In the genomic region with DNA sequence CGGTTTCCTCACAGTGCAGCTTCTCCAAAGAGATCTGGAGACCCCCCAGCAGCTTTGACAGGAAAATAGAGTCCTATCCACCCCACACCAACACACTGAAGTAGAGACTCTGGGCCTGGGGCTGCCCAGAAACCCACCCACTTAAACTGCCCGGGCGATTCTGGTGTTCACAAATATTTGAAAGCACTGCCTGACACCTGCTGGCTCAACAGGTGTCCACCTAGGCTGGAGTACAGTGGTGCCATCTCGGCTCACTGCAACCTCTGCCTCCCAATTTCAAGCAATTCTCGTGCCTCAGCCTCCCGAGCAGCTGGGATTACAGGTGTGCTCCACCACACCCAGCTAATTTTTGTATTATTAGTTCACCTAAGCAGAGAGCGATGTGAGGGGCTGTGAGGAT, we compare ENCODE assay signal across 20 cellular contexts. TPM values are rescaled to one million over a fixed set of nuclear protein-coding genes. Genes with fewer than 3 reads are reported as not detected.
A peak's percentile ranks its signal among the peaks of the same experiment; 100 is the strongest.
DNase-seq lines count a peak whose midpoint lies in the region; ATAC-seq, FAIRE-seq and TF ChIP-seq lines count a peak whose summit lies in the region.
"Had no signal": no experiment of that assay in that cellular context is flagged by ENCODE, and none has a peak within 500 bp of the region (broad histone marks: within the 10 kb centered on the region; RNA-seq: fewer than 3 reads in every experiment).

No MANE protein-coding gene starts in this region.

- 97% methylated on average over 5 of the region's 7 CpGs for WGBS in mesenchymal stem cell
- WGBS in psoas muscle, 3 donors = 92 to 95% (median 93%) methylated on average over 7 of the region's 7 CpGs

- H3K4me2 ChIP-seq in mesenchymal stem cell (ENCODE audit: low read length, poor library complexity, severe bottlenecking) (no peak overlapping the region), GM23338 (no peak overlapping the region)
- H3K4me2 ChIP-seq: A549; BLaER1 treated with 17β-estradiol and CSF1 and Interleukin-3, amounts not matched to agents 10 nM and 100 nM had no signal

- DNase-seq in mesenchymal stem cell (no peak), psoas muscle (no peak), GM19239 (ENCODE audit: insufficient read length, low spot score) (no peak), GM23338 (ENCODE audit: low spot score) (no peak)
- DNase-seq: 8988T; ACHN; AML-193; BE2C; Calu3; CD4-positive, alpha-beta memory T cell; COR-L47; DMS53; DMS79 treated with DMSO at 0.1 percent for 48 hours; GF-D8; HCEC 1CT had no signal

- H3K27me3 ChIP-seq in mesenchymal stem cell (ENCODE audit: control insufficient read depth in 1 of 2, insufficient read depth in 1 of 2, low read length in 2 of 2) (no peaks in the 10 kb centered on the region), psoas muscle (ENCODE audit: insufficient read depth in 3 of 3, low read length in 2 of 3) (no peaks in the 10 kb centered on the region), GM23338 (ENCODE audit: insufficient read depth) (peaks cover 9% of the 10 kb centered on the region)
- H3K27me3 ChIP-seq: BE2C had no signal

- H3K27ac ChIP-seq in HEK293 (ENCODE audit: extremely low read depth, low read depth, low read length) (no peak overlapping the region), mesenchymal stem cell (ENCODE audit: low read length, poor library complexity, severe bottlenecking) (no peak overlapping the region), psoas muscle (peak overlapping the region; percentile 36), GM23338 (ENCODE audit: low read depth) (no peak overlapping the region)
- H3K27ac ChIP-seq: A549; BLaER1 treated with 17β-estradiol and CSF1 and Interleukin-3, amounts not matched to agents 10 nM and 100 nM had no signal

- H3K27me3 Mint-ChIP-seq in GM23338 (ENCODE audit: insufficient read depth, low read depth, poor library complexity) = peaks cover 7% of the 10 kb centered on the region

- H4K20me1 ChIP-seq in GM23338 (replicated peaks; ENCODE audit: insufficient read depth) = peaks cover 3% of the 10 kb centered on the region; the same call in 1 of the 2 replicates

- H3F3A ChIP-seq in GM23338 (replicated peaks; ENCODE audit: low read depth) = no peaks in the 10 kb centered on the region

- H3K79me1 ChIP-seq in mesenchymal stem cell (replicated peaks; ENCODE audit: low read length, poor library complexity, severe bottlenecking) = peaks cover 49% of the 10 kb centered on the region

- no peak overlapping the region for H4K91ac ChIP-seq in mesenchymal stem cell (ENCODE audit: low read length)

- H3K27ac Mint-ChIP-seq in GM23338 = no peak overlapping the region
- H3K27ac Mint-ChIP-seq: CD4-positive, alpha-beta memory T cell had no signal

- H3K4me3 ChIP-seq in HEK293 (ENCODE audit: low read depth, low read length) (no peak overlapping the region), mesenchymal stem cell (ENCODE audit: insufficient read depth in 1 of 2, low read depth in 1 of 2, low read length in 2 of 2) (no peak overlapping the region), psoas muscle (no peak overlapping the region), GM23338 (no peak overlapping the region)
- H3K4me3 ChIP-seq: A549; BLaER1 treated with 17β-estradiol and CSF1 and Interleukin-3, amounts not matched to agents 10 nM and 100 nM had no signal

- 0 out of 2 replicates have a peak, but pooled peaks cover 5% of the 10 kb centered on the region for H3K79me2 ChIP-seq in GM23338 (replicated peaks; ENCODE audit: insufficient read depth)

- H3K4me1 ChIP-seq in HEK293 (ENCODE audit: control insufficient read depth, insufficient read depth, low read length) (peaks cover 6% of the 10 kb centered on the region; the same call in 1 of the 2 replicates), mesenchymal stem cell (ENCODE audit: control insufficient read depth, insufficient read depth, low read depth, low read length) (peaks cover 67% of the 10 kb centered on the region), psoas muscle (peaks cover 65% of the 10 kb centered on the region), GM23338 (ENCODE audit: insufficient read depth) (peaks cover 21% of the 10 kb centered on the region)
- H3K4me1 ChIP-seq: BE2C had no signal

- peaks cover 0 to 7% of the 10 kb centered on the region in 2 experiments; a peak in 1 of 3 replicates for H3K36me3 ChIP-seq in HEK293 (ENCODE audit: control insufficient read depth in 2 of 2, insufficient read depth in 1 of 2, low read length in 2 of 2)
- peaks cover 7 to 21% of the 10 kb centered on the region in 2 experiments for H3K36me3 ChIP-seq in mesenchymal stem cell (ENCODE audit: control insufficient read depth in 1 of 2, insufficient read depth in 2 of 2, low read depth in 1 of 2, low read length in 2 of 2)
- peaks cover 0 to 5% of the 10 kb centered on the region in 2 donors for H3K36me3 ChIP-seq in psoas muscle (ENCODE audit: insufficient read depth in 1 of 2, low read depth in 1 of 2)
- no peaks in the 10 kb centered on the region for H3K36me3 ChIP-seq in GM23338 (ENCODE audit: insufficient read depth)
- H3K36me3 ChIP-seq: BE2C had no signal

- no peak overlapping the region for H3K14ac ChIP-seq in mesenchymal stem cell (ENCODE audit: low read length in 2 of 2)

- H2BK5ac ChIP-seq in mesenchymal stem cell (ENCODE audit: low read depth, low read length, poor library complexity, severe bottlenecking) = no peak overlapping the region

- TF ChIP-seq CTCF in HEK293 (tag by site-specific recombination; IDR thresholded peaks at IDR 0.05) (no peak), psoas muscle (IDR thresholded peaks at IDR 0.05) (no peak), GM23338 (conservative IDR thresholded peaks at IDR 0.05; ENCODE audit: low read depth in 2 of 2) (no peak)

- POLR2A ChIA-PET in HEK293 (lab: Yijun Ruan, JAX) = no interaction called here

- CTCF ChIA-PET in HEK293 (lab: Yijun Ruan, JAX) = interaction anchor here (0.5 to 0.6 kb wide), 3 partner anchors 10 to 48 kb away, joined by 3 to 6 read pairs (median 4); no protein-coding TSS in a partner anchor

- FAIRE-seq in GM19239 (lab: Jason Lieb, UNC) = no peak
- FAIRE-seq: A549, H1 had no signal

- H2BK15ac ChIP-seq in mesenchymal stem cell (ENCODE audit: low read depth, poor library complexity, severe bottlenecking) = peak overlapping the region; percentile 75

- no peaks in the 10 kb centered on the region for H3K36me3 Mint-ChIP-seq in GM23338 (ENCODE audit: low read depth)
- H3K36me3 Mint-ChIP-seq: CD4-positive, alpha-beta memory T cell had no signal

- no peak overlapping the region for H3K23ac ChIP-seq in mesenchymal stem cell (ENCODE audit: low read length in 2 of 2)

- ATAC-seq in psoas muscle (no peak), GM23338 (no peak), GM21529 (IDR thresholded peaks at IDR 0.05; ENCODE audit: unreplicated experiment) (no peak)
- ATAC-seq: A549 had no signal

- intact Hi-C loops in psoas muscle (cut with DNase I) = loop anchor here (10.0 kb wide), 2 partner anchors 66 to 256 kb away; no protein-coding TSS in a partner anchor

- H4K8ac ChIP-seq in mesenchymal stem cell (ENCODE audit: low read length) = no peak overlapping the region

- peak overlapping the region in 1 of 2 experiments; percentile 60 for H3K18ac ChIP-seq in mesenchymal stem cell (ENCODE audit: low read depth in 1 of 2, low read length in 2 of 2)

- H3K4ac ChIP-seq in mesenchymal stem cell (ENCODE audit: low read depth in 1 of 2, low read length in 2 of 2) = no peak overlapping the region

- H3K9me3 ChIP-seq in HEK293 (ENCODE audit: control insufficient read depth, insufficient read depth, low read depth, low read length) (no peaks in the 10 kb centered on the region), mesenchymal stem cell (ENCODE audit: control insufficient read depth, low read length) (no peaks in the 10 kb centered on the region), psoas muscle (no peaks in the 10 kb centered on the region)
- H3K9me3 ChIP-seq: A549; BE2C; BLaER1 treated with 17β-estradiol and CSF1 and Interleukin-3, amounts not matched to agents 10 nM and 100 nM had no signal

- no peak overlapping the region for H2AK5ac ChIP-seq in mesenchymal stem cell (ENCODE audit: low read length, severe bottlenecking)

- no peaks in the 10 kb centered on the region for H3K9me2 ChIP-seq in GM23338 (ENCODE audit: insufficient read depth)

- no peak overlapping the region for H3K9ac ChIP-seq in mesenchymal stem cell (ENCODE audit: low read length)
- H3K9ac ChIP-seq: BLaER1 treated with 17β-estradiol and CSF1 and Interleukin-3, amounts not matched to agents 10 nM and 100 nM had no signal

- no peak overlapping the region for H3K4me3 Mint-ChIP-seq in GM23338
- H3K4me3 Mint-ChIP-seq: CD4-positive, alpha-beta memory T cell had no signal

- H2AFZ ChIP-seq in mesenchymal stem cell (ENCODE audit: low read depth, low read length) (no peak overlapping the region), GM23338 (no peak overlapping the region)

- no peak overlapping the region for H2BK120ac ChIP-seq in mesenchymal stem cell (ENCODE audit: low read depth, low read length)

- peaks cover 45% of the 10 kb centered on the region for H3K4me1 Mint-ChIP-seq in GM23338
- H3K4me1 Mint-ChIP-seq: CD4-positive, alpha-beta memory T cell had no signal

- no peaks in the 10 kb centered on the region for H3K9me3 Mint-ChIP-seq in GM23338
- H3K9me3 Mint-ChIP-seq: CD4-positive, alpha-beta memory T cell had no signal

- no peak overlapping the region for H2BK12ac ChIP-seq in mesenchymal stem cell (ENCODE audit: low read length in 2 of 2)

TF ChIP-seq in HEK293, 187 proteins besides CTCF, POLR2A, EP300 and RAD21:
- peak; percentile 66 for TF ChIP-seq SCRT2 (tag by site-specific recombination; IDR thresholded peaks at IDR 0.05)
- no peak for TF ChIP-seq ZNF701 (tag by site-specific recombination; IDR thresholded peaks at IDR 0.05)
TF ChIP-seq in HEK293: peak in this region for 1.

TF ChIP-seq in GM23338, 12 proteins besides CTCF, POLR2A, EP300 and RAD21 (continues in another document):
- TF ChIP-seq JUNB (IDR thresholded peaks at IDR 0.05; ENCODE audit: unreplicated experiment) (no peak), STAT1 (IDR thresholded peaks at IDR 0.05; ENCODE audit: unreplicated experiment) (no peak), ZNF331 (CRISPR knock-in tag; IDR thresholded peaks at IDR 0.05; ENCODE audit: low read depth) (no peak), POLR2AphosphoS5 (IDR thresholded peaks at IDR 0.05; ENCODE audit: low read depth) (no peak)

RNA-seq across cellular contexts. Expression of a gene that starts 5.3 kb away (rescaled TPM):
- 25.2 TPM for polyA plus RNA-seq in mesenchymal stem cell (2013, experiment 1 of 2)
- 25.9 TPM for polyA plus RNA-seq in mesenchymal stem cell (2013, experiment 2 of 2)
- total RNA-seq in psoas muscle = 10 to 100 TPM; 12.3 to 47.4 (median 22.8) TPM
- polyA plus RNA-seq in psoas muscle (10 to 100 TPM in 1 of 3 donors, 1 to 10 TPM in 2; 8.6 to 15.7 (median 8.9) TPM), GM23338 (2016; fragmentation: Nextera tagmentation; extraction: Ambion mirVana) (7.5 and 8.6 TPM in 2 replicates)
- total RNA-seq in GM23338 (2014; rRNA removed; shearing (Covaris generic)) = 18.2 and 27.3 TPM in 2 replicates
- polyA plus RNA-seq: CD4-positive, alpha-beta memory T cell had no signal
